Comparison of ENCODE assay signal across 37 cellular contexts in the genomic region with DNA sequence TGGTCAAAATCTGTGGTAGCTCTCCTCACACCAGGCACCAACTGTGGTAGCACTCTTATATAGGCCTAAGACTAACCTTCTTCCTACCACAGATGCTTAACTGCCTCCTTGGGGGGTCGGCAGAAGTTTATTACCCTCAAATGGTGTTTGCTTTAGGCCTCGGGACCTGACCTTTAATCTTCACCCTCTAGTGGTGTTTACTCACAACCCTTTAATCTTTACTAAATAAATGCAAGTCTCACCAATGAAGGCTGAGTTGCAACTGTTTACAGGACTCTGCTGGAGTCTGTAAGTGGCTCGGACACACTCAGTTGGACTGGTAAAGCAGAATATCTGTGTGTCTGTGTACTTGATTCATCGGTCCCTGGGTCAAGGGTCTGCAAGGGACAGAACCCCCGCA. TPM values are rescaled to one million over a fixed set of nuclear protein-coding genes. Genes with fewer than 3 reads are reported as not detected.
"Had no signal": no experiment of that assay in that cellular context is flagged by ENCODE, and none has a peak within 500 bp of the region (broad histone marks: within the 10 kb centered on the region; RNA-seq: fewer than 3 reads in every experiment).

No MANE protein-coding gene starts in this region.

- ATAC-seq: foreskin keratinocyte; gastroesophageal sphincter; heart left ventricle; left colon; left ventricle myocardium superior; naive thymus-derived CD4-positive, alpha-beta T cell; stimulated activated memory B cell treated with anti-CD40 and anti-IgM and Interleukin-4, amounts not matched to agents 10 μg/mL and 1 μg/mL and 100 μg/mL, for 72 hours; stimulated activated naive CD8-positive, alpha-beta T cell treated with anti-CD3 and anti-CD28 coated beads, Interleukin-15, Interleukin-2, amounts not matched to agents 100 U/mL and 50 U/mL, for 24 hours had no signal

- H3K4me3 Mint-ChIP-seq: dendritic cell treated with granulocyte-macrophage colony-stimulating factor and Interleukin-4, amounts not matched to agents 40 ng/mL and 50 ng/mL, for 4 days; naive thymus-derived CD4-positive, alpha-beta T cell; nephron; neural progenitor cell; stimulated activated memory B cell treated with anti-CD40 and anti-IgM and Interleukin-4, amounts not matched to agents 10 μg/mL and 1 μg/mL and 100 μg/mL, for 72 hours; type B pancreatic cell had no signal

- H3K79me2 ChIP-seq: hepatocyte, parathyroid adenoma had no signal

- H3K4me1 Mint-ChIP-seq: neural progenitor cell; stimulated activated memory B cell treated with anti-CD40 and anti-IgM and Interleukin-4, amounts not matched to agents 10 μg/mL and 1 μg/mL and 100 μg/mL, for 72 hours had no signal

- H3K27ac Mint-ChIP-seq: dendritic cell treated with granulocyte-macrophage colony-stimulating factor and Interleukin-4, amounts not matched to agents 40 ng/mL and 50 ng/mL, for 4 days; naive thymus-derived CD4-positive, alpha-beta T cell; neural progenitor cell; stimulated activated memory B cell treated with anti-CD40 and anti-IgM and Interleukin-4, amounts not matched to agents 10 μg/mL and 1 μg/mL and 100 μg/mL, for 72 hours; type B pancreatic cell had no signal

- H3K27me3 Mint-ChIP-seq: dendritic cell treated with granulocyte-macrophage colony-stimulating factor and Interleukin-4, amounts not matched to agents 40 ng/mL and 50 ng/mL, for 4 days; type B pancreatic cell had no signal

- H3K9ac ChIP-seq: neural progenitor cell, parathyroid adenoma had no signal

- H3K27ac ChIP-seq: esophagus muscularis mucosa, foreskin keratinocyte, gastroesophageal sphincter, heart left ventricle, hepatocyte, neural progenitor cell, parathyroid adenoma, prostate gland, right atrium auricular region, sigmoid colon, spleen, testis, tibial artery had no signal

- H3K9me3 ChIP-seq: prostate gland, testis had no signal

- H3K4me1 ChIP-seq: neural progenitor cell, parathyroid adenoma, prostate gland, right atrium auricular region, spleen, testis had no signal

- H2AFZ ChIP-seq: hepatocyte, neural progenitor cell, parathyroid adenoma had no signal

- DNase-seq: effector CD8-positive, alpha-beta T cell; foreskin keratinocyte; heart left ventricle; left colon; left ventricle myocardium superior; mesenchymal stem cell; midbrain; naive thymus-derived CD4-positive, alpha-beta T cell; sigmoid colon; spleen; stimulated activated CD4-positive, alpha-beta T cell treated with anti-CD3 and anti-CD28 coated beads, Interleukin-4, amount 100 ng/mL, for 4 hours; stimulated activated naive CD8-positive, alpha-beta T cell treated with anti-CD3 and anti-CD28 coated beads, Interleukin-15, Interleukin-2, amounts not matched to agents 100 U/mL and 50 U/mL, for 24 hours; substantia nigra; testis; tibial artery had no signal

- H3K36me3 ChIP-seq: esophagus muscularis mucosa, gastroesophageal sphincter, heart left ventricle, neural progenitor cell, prostate gland, right atrium auricular region, sigmoid colon, spleen, tibial artery had no signal

- FAIRE-seq: colon, endothelial cell of umbilical vein, islet of Langerhans had no signal

- H3K36me3 Mint-ChIP-seq: stimulated activated memory B cell treated with anti-CD40 and anti-IgM and Interleukin-4, amounts not matched to agents 10 μg/mL and 1 μg/mL and 100 μg/mL, for 72 hours; type B pancreatic cell had no signal

- H3K27me3 ChIP-seq: esophagus muscularis mucosa, foreskin keratinocyte, gastroesophageal sphincter, heart left ventricle, hepatocyte, neural progenitor cell, right atrium auricular region, sigmoid colon, spleen, testis, tibial artery had no signal

- H3K4me3 ChIP-seq: esophagus muscularis mucosa, gastroesophageal sphincter, heart left ventricle, hepatocyte, neural progenitor cell, prostate gland, right atrium auricular region, sigmoid colon, spleen, testis, tibial artery had no signal

- H3K4me2 ChIP-seq: hepatocyte, neural progenitor cell had no signal

RNA-seq across cellular contexts. Expression of a gene that starts 29.4 kb away (rescaled TPM):
- total RNA-seq: endothelial cell of umbilical vein; epithelial cell of proximal tubule; esophagus muscularis mucosa; fibroblast of lung; foreskin keratinocyte; gastroesophageal sphincter; heart left ventricle; hepatocyte; kidney epithelial cell; left colon; left ventricle myocardium superior; lung microvascular endothelial cell; mucosa of gallbladder; naive thymus-derived CD4-positive, alpha-beta T cell; osteoblast; right atrium auricular region; sigmoid colon; skeletal muscle tissue; spleen; urinary bladder had no signal
- polyA plus RNA-seq: endothelial cell of umbilical vein; fibroblast of lung; foreskin keratinocyte; heart left ventricle; hepatocyte; naive thymus-derived CD4-positive, alpha-beta T cell; sigmoid colon; spleen; urinary bladder had no signal
